In the genomic region with DNA sequence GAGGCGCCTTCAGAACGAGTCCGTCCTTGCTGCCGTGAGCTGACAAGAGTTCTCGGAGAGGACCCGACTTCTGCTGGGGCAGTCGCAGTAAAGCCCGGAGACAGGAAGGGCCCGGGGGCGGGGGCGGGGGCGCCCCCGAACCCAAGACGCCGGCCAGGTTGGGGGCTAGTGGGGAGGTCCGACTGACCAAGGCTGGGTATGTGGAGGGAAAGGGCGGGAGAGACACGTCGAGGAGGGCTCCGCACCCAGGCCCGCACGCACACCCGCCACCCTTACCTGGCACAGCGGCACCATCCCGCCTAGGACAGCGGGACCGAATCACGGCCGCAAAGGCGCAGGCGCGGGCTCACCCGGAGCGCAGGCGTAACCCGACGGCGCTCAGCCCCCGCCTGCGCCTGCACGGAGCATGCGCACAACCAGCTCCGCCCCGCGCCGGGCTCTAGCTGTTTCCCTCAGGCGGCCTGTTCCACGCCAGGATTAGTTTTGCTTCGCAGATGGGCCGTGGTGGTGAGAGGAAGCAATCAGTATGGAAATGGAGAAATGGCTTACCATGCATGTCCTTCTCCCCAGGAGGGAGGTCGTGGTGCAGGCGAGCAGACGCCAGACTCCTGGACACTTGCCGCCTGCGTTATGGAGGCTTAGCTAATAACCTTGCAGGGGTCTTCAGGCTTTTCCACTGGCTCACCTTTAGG, we compare ENCODE assay signal across 8 cellular contexts. TPM values are rescaled to one million over a fixed set of nuclear protein-coding genes. Genes with fewer than 3 reads are reported as not detected.
DNase-seq lines count a peak whose midpoint lies in the region; ATAC-seq, FAIRE-seq and TF ChIP-seq lines count a peak whose summit lies in the region.

Gene MOCS2 (minus strand): TSS at position 322 of the 692 bp plus-strand sequence. CDS start 2,583 bp downstream, outside the sequence.

- H3K4me1 ChIP-seq in pancreas, result peaks cover 6% of the 10 kb centered on the region in 3 donors
- peaks cover 6 to 17% of the 10 kb centered on the region in 2 donors for H3K4me1 ChIP-seq in thyroid gland

- H3K9me3 Mint-ChIP-seq in activated naive CD8-positive, alpha-beta T cell treated with anti-CD3 and anti-CD28 coated beads, Interleukin-2, amount 50 U/mL, for 24 hours, result no peaks in the 10 kb centered on the region

- H3K36me3 ChIP-seq in pancreas (no peaks in the 10 kb centered on the region), thyroid gland (no peaks in the 10 kb centered on the region)

- FAIRE-seq in GM12892 (lab: Jason Lieb, UNC), result peak; percentile 99
- FAIRE-seq in pancreas (lab: Jason Lieb, UNC), result no peak

- TF ChIP-seq CTCF in pancreas (IDR thresholded peaks at IDR 0.05), result no peak
- TF ChIP-seq CTCF in thyroid gland (IDR thresholded peaks at IDR 0.05), result no peak

- H3K4me3 ChIP-seq in pancreas (peak within 1 kb of the TSS; percentile 52 to 77 (median 64)), thyroid gland (replicated peaks in 1 of 3) (peak within 1 kb of the TSS; percentile 22 to 77 (median 53))

- no peaks in the 10 kb centered on the region for H3K27me3 Mint-ChIP-seq in activated naive CD8-positive, alpha-beta T cell treated with anti-CD3 and anti-CD28 coated beads, Interleukin-2, amount 50 U/mL, for 24 hours

- ATAC-seq in HG02840 (IDR thresholded peaks at IDR 0.05; ENCODE audit: low FRiP score, unreplicated experiment) (peak; percentile 95), Right ventricle myocardium superior (ENCODE audit: poor library complexity) (peak; percentile 100), pancreas (peak; percentile 97 to 100 (median 100))
- peak; percentile 99 for ATAC-seq in activated naive CD8-positive, alpha-beta T cell treated with anti-CD3 and anti-CD28 coated beads, Interleukin-2, amount 50 U/mL, for 24 hours

- H3K27ac Mint-ChIP-seq in activated naive CD8-positive, alpha-beta T cell treated with anti-CD3 and anti-CD28 coated beads, Interleukin-2, amount 50 U/mL, for 24 hours, result peak within 1 kb of the TSS; percentile 92

- DNase-seq in GM12892 (ENCODE audit: insufficient read length) (peak; percentile 88), NCI-H1436 (lab: John Stamatoyannopoulos, UW) (peak; percentile 83), SW480 (ENCODE audit: low spot score) (peak; percentile 84), Right ventricle myocardium superior (peak; percentile 96), pancreas (peak; percentile 89 to 98 (median 94)), thyroid gland (peak; percentile 91 to 92)
- DNase-seq in activated naive CD8-positive, alpha-beta T cell treated with anti-CD3 and anti-CD28 coated beads, Interleukin-2, amount 50 U/mL, for 24 hours, result peak; percentile 92

- peaks cover 31% of the 10 kb centered on the region for H3K36me3 Mint-ChIP-seq in activated naive CD8-positive, alpha-beta T cell treated with anti-CD3 and anti-CD28 coated beads, Interleukin-2, amount 50 U/mL, for 24 hours (ENCODE audit: low read depth)

- H3K4me1 Mint-ChIP-seq in activated naive CD8-positive, alpha-beta T cell treated with anti-CD3 and anti-CD28 coated beads, Interleukin-2, amount 50 U/mL, for 24 hours, result peaks cover 51% of the 10 kb centered on the region

- WGBS in pancreas, 2 donors, result 0 to 1% methylated on average over 54 to 55 of the region's 55 CpGs
- 0 to 1% methylated on average over 22 to 32 of the region's 55 CpGs for WGBS in thyroid gland, 2 donors

- peak; percentile 90 for TF ChIP-seq POLR2A in GM12892 (IDR thresholded peaks at IDR 0.05; ENCODE audit: low read depth, low read length)
- TF ChIP-seq POLR2A in thyroid gland (IDR thresholded peaks at IDR 0.05), result peak in 1 of 2 donors; percentile 93

- H3K9me3 ChIP-seq in pancreas, result no peaks in the 10 kb centered on the region
- H3K9me3 ChIP-seq in thyroid gland, result no peaks in the 10 kb centered on the region

- no peaks in the 10 kb centered on the region for H3K27me3 ChIP-seq in pancreas
- no peaks in the 10 kb centered on the region for H3K27me3 ChIP-seq in thyroid gland

- peak within 1 kb of the TSS; percentile 93 for H3K4me3 Mint-ChIP-seq in activated naive CD8-positive, alpha-beta T cell treated with anti-CD3 and anti-CD28 coated beads, Interleukin-2, amount 50 U/mL, for 24 hours

- H3K27ac ChIP-seq in pancreas (peak within 1 kb of the TSS; percentile 19 to 86 (median 68)), thyroid gland (peak within 1 kb of the TSS; percentile 51 to 92 (median 69))

- intact Hi-C loops in Right ventricle myocardium superior (cut with DNase I) (loop anchor here (10.0 kb wide), 1 partner anchor 315 kb away; no protein-coding TSS in a partner anchor), pancreas (cut with DNase I) (no loop called here), thyroid gland (cut with DNase I) (no loop called here)

RNA-seq across cellular contexts. Expression of gene MOCS2, which starts in this region (rescaled TPM):
- 15.9 TPM for polyA plus RNA-seq in GM12892 (2012; ENCODE audit: missing spikeins)
- total RNA-seq in Right ventricle myocardium superior (94.1 TPM), pancreas (10 to 100 TPM; 11.4 to 20.5 (median 15.4) TPM), thyroid gland (10 to 100 TPM; 48.5 to 76.3 (median 62.9) TPM)
- 10 to 100 TPM; 31.2 to 37.6 TPM for polyA plus RNA-seq in pancreas

Comparison
In these comparisons a context has a peak if more than half of its experiments do, and no peak if none do; other contexts are left out.
1. Peak in every context shown above with its lines: DNase-seq, ATAC-seq, H3K4me3 ChIP-seq and H3K27ac ChIP-seq.